In the genomic region with DNA sequence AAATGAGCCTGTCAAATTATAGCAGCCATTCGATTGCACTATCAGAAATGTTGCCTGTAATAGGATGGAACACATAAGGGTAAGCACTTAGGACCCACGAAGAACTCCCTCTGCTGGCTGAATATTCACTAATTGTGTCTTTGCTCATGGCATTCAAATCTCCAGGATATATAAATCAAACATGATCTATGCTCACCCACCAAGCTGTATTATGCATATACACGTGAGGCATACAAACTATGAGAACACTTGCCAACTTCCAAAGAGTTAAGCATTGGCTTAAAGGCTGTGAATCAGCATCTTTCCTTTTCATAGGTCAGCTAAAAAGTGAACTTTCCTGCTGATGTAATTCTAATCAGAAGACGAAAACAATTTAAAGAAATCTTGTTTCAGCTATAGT, we compare ENCODE assay signal across 11 cellular contexts. TPM values are rescaled to one million over a fixed set of nuclear protein-coding genes. Genes with fewer than 3 reads are reported as not detected.
DNase-seq lines count a peak whose midpoint lies in the region; ATAC-seq and TF ChIP-seq lines count a peak whose summit lies in the region.
"Had no signal": no experiment of that assay in that cellular context is flagged by ENCODE, and none has a peak within 500 bp of the region (broad histone marks: within the 10 kb centered on the region; RNA-seq: fewer than 3 reads in every experiment).

No MANE protein-coding gene starts in this region.

- peaks cover 6% of the 10 kb centered on the region for H3K27me3 ChIP-seq in RWPE2 (ENCODE audit: insufficient read depth, poor library complexity, severe bottlenecking)
- H3K27me3 ChIP-seq in CD4-positive, alpha-beta memory T cell (ENCODE audit: insufficient read depth, low read length): no peaks in the 10 kb centered on the region

- no peak overlapping the region for H3K27ac Mint-ChIP-seq in CD4-positive, alpha-beta memory T cell
- H3K27ac Mint-ChIP-seq: memory B cell had no signal

- no peaks in the 10 kb centered on the region for H3K27me3 Mint-ChIP-seq in CD4-positive, alpha-beta memory T cell
- H3K27me3 Mint-ChIP-seq: memory B cell had no signal

- intact Hi-C loops in left colon (cut with DNase I, micrococcal nuclease): no loop called here
- intact Hi-C loops in CD4-positive, alpha-beta memory T cell (cut with micrococcal nuclease): no loop called here

- POLR2A ChIA-PET in CD4-positive, alpha-beta memory T cell (lab: Charles Lee; ENCODE audit: partially characterized antibody): no interaction called here

- H3K9me3 Mint-ChIP-seq in CD4-positive, alpha-beta memory T cell: peaks cover 0 to 4% (median 0%) of the 10 kb centered on the region in 8 donors
- H3K9me3 Mint-ChIP-seq: memory B cell had no signal

- no peaks in the 10 kb centered on the region for H3K4me1 Mint-ChIP-seq in CD4-positive, alpha-beta memory T cell
- H3K4me1 Mint-ChIP-seq: memory B cell had no signal

- H3K36me3 Mint-ChIP-seq in CD4-positive, alpha-beta memory T cell: no peaks in the 10 kb centered on the region
- H3K36me3 Mint-ChIP-seq: memory B cell had no signal

- ATAC-seq in RWPE2 (ENCODE audit: low read depth) (peak; percentile 42; the same call in 1 of the 3 replicates), HG03521 (IDR thresholded peaks at IDR 0.05; ENCODE audit: unreplicated experiment) (no peak), left colon (no peak)

- H3K4me3 ChIP-seq in RWPE2 (ENCODE audit: severe bottlenecking): no peak overlapping the region
- no peak overlapping the region for H3K4me3 ChIP-seq in CD4-positive, alpha-beta memory T cell (ENCODE audit: low read length in 2 of 2)

- TF ChIP-seq CTCF in RWPE2 (IDR thresholded peaks at IDR 0.05; ENCODE audit: poor library complexity, severe bottlenecking): peak; percentile 53

- no peak overlapping the region for H3K27ac ChIP-seq in RWPE2 (ENCODE audit: poor library complexity, severe bottlenecking)
- H3K27ac ChIP-seq in CD4-positive, alpha-beta memory T cell (ENCODE audit: low read depth, low read length): no peak overlapping the region

- no peaks in the 10 kb centered on the region for H3K4me1 ChIP-seq in RWPE2 (ENCODE audit: insufficient read depth, poor library complexity, severe bottlenecking)
- H3K4me1 ChIP-seq in CD4-positive, alpha-beta memory T cell (ENCODE audit: insufficient read depth, low read length): no peaks in the 10 kb centered on the region

- no peak overlapping the region for H3K4me3 Mint-ChIP-seq in CD4-positive, alpha-beta memory T cell
- H3K4me3 Mint-ChIP-seq: memory B cell had no signal

- CTCF ChIA-PET in CD4-positive, alpha-beta memory T cell (lab: Charles Lee; ENCODE audit: partially characterized antibody): no interaction called here

- H3K9me3 ChIP-seq in RWPE2 (ENCODE audit: severe bottlenecking): no peaks in the 10 kb centered on the region
- H3K9me3 ChIP-seq in CD4-positive, alpha-beta memory T cell (ENCODE audit: control insufficient read depth in 1 of 2, low read length in 2 of 2): no peaks in the 10 kb centered on the region

- DNase-seq in COR-L47 (lab: John Stamatoyannopoulos, UW): peak; percentile 49
- DNase-seq in LoVo (ENCODE audit: low spot score): peak; percentile 1
- DNase-seq in RWPE2 (ENCODE audit: low spot score): no peak
- peak; percentile 13 for DNase-seq in iPS-NIHi7 (ENCODE audit: extremely low spot score)
- no peak for DNase-seq in activated gamma-delta T cell (lab: John Stamatoyannopoulos, UW)
- no peak for DNase-seq in left colon
- no peak for DNase-seq in CD4-positive, alpha-beta memory T cell
- DNase-seq: amniotic stem cell, Right ventricle myocardium superior had no signal

- H3K36me3 ChIP-seq in RWPE2 (ENCODE audit: low read depth): no peaks in the 10 kb centered on the region
- no peaks in the 10 kb centered on the region for H3K36me3 ChIP-seq in CD4-positive, alpha-beta memory T cell (ENCODE audit: insufficient read depth, low read length)

RNA-seq across cellular contexts. Expression of a gene that starts 34.5 kb away (rescaled TPM):
- total RNA-seq in left colon: not detected
- total RNA-seq in CD4-positive, alpha-beta memory T cell: not detected
- polyA plus RNA-seq in CD4-positive, alpha-beta memory T cell: not detected
- total RNA-seq: Right ventricle myocardium superior had no signal

Comparison
In these comparisons a context has a peak if more than half of its experiments do, and no peak if none do; other contexts are left out.
1. DNase-seq: peak in COR-L47 (single experiment), LoVo (single experiment) and iPS-NIHi7 (single experiment); none in RWPE2 (single experiment), activated gamma-delta T cell (single experiment), left colon (0 of 2) and CD4-positive, alpha-beta memory T cell (0 of 5).